25 cellular contexts compared by ENCODE assay signal in the genomic region with DNA sequence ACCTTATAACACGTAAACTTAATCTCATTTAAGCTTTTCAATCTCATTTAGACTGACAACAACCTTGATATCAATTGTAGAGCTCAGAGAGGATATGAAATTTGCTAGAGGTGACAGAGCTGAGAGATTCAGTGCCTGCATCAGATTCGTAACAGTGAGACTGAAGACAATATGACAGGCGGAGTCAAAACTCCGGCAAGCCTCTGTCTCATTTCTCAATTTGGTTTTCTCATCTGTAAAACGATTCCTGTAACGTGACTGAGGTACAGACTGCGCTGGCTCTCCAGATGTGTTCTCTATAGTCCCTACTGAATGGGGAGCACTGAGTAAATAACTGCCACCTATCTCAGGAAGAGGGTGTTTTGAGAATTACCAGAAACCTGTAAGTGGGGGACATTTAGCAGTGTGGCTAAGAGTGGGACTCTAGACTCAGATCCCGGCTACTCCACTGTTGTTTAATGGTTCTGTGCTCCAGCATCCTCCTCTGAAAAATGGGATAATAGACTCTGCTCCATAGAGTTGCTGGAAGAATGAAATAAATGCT. TPM values are rescaled to one million over a fixed set of nuclear protein-coding genes. Genes with fewer than 3 reads are reported as not detected.
DNase-seq lines count a peak whose midpoint lies in the region; ATAC-seq and TF ChIP-seq lines count a peak whose summit lies in the region.
"Had no signal": no experiment of that assay in that cellular context is flagged by ENCODE, and none has a peak within 500 bp of the region (broad histone marks: within the 10 kb centered on the region; RNA-seq: fewer than 3 reads in every experiment).

No MANE protein-coding gene starts in this region.

- DNase-seq in activated CD4-positive, alpha-beta memory T cell treated with anti-CD3 and anti-CD28 coated beads for 36 hours = peak; percentile 39
- DNase-seq in activated CD4-positive, alpha-beta memory T cell treated with anti-CD3 and anti-CD28 coated beads, Interleukin-2, amount 10 ng/mL, durations not matched to agents 7 days and 5 days = no peak
- no peak for DNase-seq in GM23338 (ENCODE audit: low spot score)
- DNase-seq in esophagus muscularis mucosa (ENCODE audit: extremely low spot score) = peak; percentile 45
- DNase-seq in type B pancreatic cell (ENCODE audit: extremely low spot score, unreplicated experiment) = no peak
- DNase-seq in ureter (ENCODE audit: low spot score) = no peak
- DNase-seq in effector CD8-positive, alpha-beta T cell (lab: John Stamatoyannopoulos, UW) = no peak
- DNase-seq: CD4-positive, alpha-beta T cell; DMS153; GDM1; GOT3; KBM-7; MV-4-11; NCI-H1417 treated with DMSO at 0.1 percent for 48 hours; NCI-H187 treated with DMSO at 0.1 percent for 48 hours; NCI-H2227 treated with DMSO at 0.1 percent for 48 hours; NCI-H524; NCI-H82; PC-3; SIG-M5 had no signal

- TF ChIP-seq CTCF in GM23338 (conservative IDR thresholded peaks at IDR 0.05; ENCODE audit: low read depth in 2 of 2) (no peak), esophagus muscularis mucosa (IDR thresholded peaks at IDR 0.05) (no peak), type B pancreatic cell (conservative IDR thresholded peaks at IDR 0.05) (no peak)

- no peaks in the 10 kb centered on the region for H3K79me2 ChIP-seq in GM23338 (replicated peaks; ENCODE audit: insufficient read depth)

- intact Hi-C loops in activated CD4-positive, alpha-beta memory T cell treated with anti-CD3 and anti-CD28 coated beads for 36 hours (cut with micrococcal nuclease) = no loop called here
- intact Hi-C loops in esophagus muscularis mucosa (cut with DNase I) = no loop called here

- peaks cover 78% of the 10 kb centered on the region for H3K27me3 Mint-ChIP-seq in activated CD4-positive, alpha-beta memory T cell treated with anti-CD3 and anti-CD28 coated beads for 36 hours
- peaks cover 80% of the 10 kb centered on the region for H3K27me3 Mint-ChIP-seq in activated CD4-positive, alpha-beta memory T cell treated with anti-CD3 and anti-CD28 coated beads, Interleukin-2, amount 10 ng/mL, durations not matched to agents 7 days and 5 days
- H3K27me3 Mint-ChIP-seq in GM23338 (ENCODE audit: insufficient read depth, low read depth, poor library complexity) (peaks cover 96% of the 10 kb centered on the region), type B pancreatic cell (peaks cover 83% of the 10 kb centered on the region)

- CTCF ChIA-PET in activated CD4-positive, alpha-beta memory T cell treated with anti-CD3 and anti-CD28 coated beads for 36 hours (lab: Charles Lee) = no interaction called here
- CTCF ChIA-PET in activated CD4-positive, alpha-beta memory T cell treated with anti-CD3 and anti-CD28 coated beads, Interleukin-2, amount 10 ng/mL, durations not matched to agents 7 days and 5 days (lab: Charles Lee) = interaction anchor here (0.5 to 3.3 kb wide), 4 partner anchors 13 to 1550 kb away, joined by 3 to 19 read pairs (median 3); a partner anchor contains a TSS

- no peaks in the 10 kb centered on the region for H3K9me3 Mint-ChIP-seq in activated CD4-positive, alpha-beta memory T cell treated with anti-CD3 and anti-CD28 coated beads for 36 hours
- no peaks in the 10 kb centered on the region for H3K9me3 Mint-ChIP-seq in activated CD4-positive, alpha-beta memory T cell treated with anti-CD3 and anti-CD28 coated beads, Interleukin-2, amount 10 ng/mL, durations not matched to agents 7 days and 5 days
- peaks cover 5% of the 10 kb centered on the region for H3K9me3 Mint-ChIP-seq in GM23338
- no peaks in the 10 kb centered on the region for H3K9me3 Mint-ChIP-seq in type B pancreatic cell
- H3K9me3 Mint-ChIP-seq: CD4-positive, alpha-beta T cell had no signal

- H3K4me3 Mint-ChIP-seq in activated CD4-positive, alpha-beta memory T cell treated with anti-CD3 and anti-CD28 coated beads for 36 hours = no peak overlapping the region
- H3K4me3 Mint-ChIP-seq in activated CD4-positive, alpha-beta memory T cell treated with anti-CD3 and anti-CD28 coated beads, Interleukin-2, amount 10 ng/mL, durations not matched to agents 7 days and 5 days = no peak overlapping the region
- H3K4me3 Mint-ChIP-seq in GM23338 (no peak overlapping the region; the same call in 2 of the 3 replicates), type B pancreatic cell (peak overlapping the region; percentile 92)

- peaks cover 30% of the 10 kb centered on the region for H3F3A ChIP-seq in GM23338 (replicated peaks; ENCODE audit: low read depth)

- H3K4me1 ChIP-seq in GM23338 (ENCODE audit: insufficient read depth) (peaks cover 34% of the 10 kb centered on the region), esophagus muscularis mucosa (peaks cover 48 to 64% (median 60%) of the 10 kb centered on the region in 4 donors)

- no peaks in the 10 kb centered on the region for H3K36me3 Mint-ChIP-seq in activated CD4-positive, alpha-beta memory T cell treated with anti-CD3 and anti-CD28 coated beads for 36 hours
- H3K36me3 Mint-ChIP-seq in activated CD4-positive, alpha-beta memory T cell treated with anti-CD3 and anti-CD28 coated beads, Interleukin-2, amount 10 ng/mL, durations not matched to agents 7 days and 5 days (ENCODE audit: low read depth) = no peaks in the 10 kb centered on the region
- H3K36me3 Mint-ChIP-seq in GM23338 (ENCODE audit: low read depth) = peaks cover 3% of the 10 kb centered on the region; the same call in 1 of the 3 replicates
- H3K36me3 Mint-ChIP-seq in type B pancreatic cell = no peaks in the 10 kb centered on the region

- ATAC-seq in GM23338 = no peak
- ATAC-seq: HCT116, HepG2, PC-3 had no signal

- H3K36me3 ChIP-seq in GM23338 (ENCODE audit: insufficient read depth) (no peaks in the 10 kb centered on the region; the same call in 1 of the 2 replicates), esophagus muscularis mucosa (no peaks in the 10 kb centered on the region)

- no peak overlapping the region for H3K27ac ChIP-seq in GM23338 (ENCODE audit: low read depth)
- H3K27ac ChIP-seq in esophagus muscularis mucosa (replicated peaks in 1 of 4) = no peak overlapping the region
- H3K27ac ChIP-seq: RWPE1 had no signal

- H3K4me2 ChIP-seq in GM23338 = no peak overlapping the region

- peaks cover 37% of the 10 kb centered on the region for H3K4me1 Mint-ChIP-seq in activated CD4-positive, alpha-beta memory T cell treated with anti-CD3 and anti-CD28 coated beads for 36 hours (ENCODE audit: low read depth)
- H3K4me1 Mint-ChIP-seq in activated CD4-positive, alpha-beta memory T cell treated with anti-CD3 and anti-CD28 coated beads, Interleukin-2, amount 10 ng/mL, durations not matched to agents 7 days and 5 days = peaks cover 44% of the 10 kb centered on the region
- H3K4me1 Mint-ChIP-seq in GM23338 (peaks cover 27% of the 10 kb centered on the region), type B pancreatic cell (ENCODE audit: unreplicated experiment) (peaks cover 10% of the 10 kb centered on the region)

- H3K9me3 ChIP-seq in esophagus muscularis mucosa = no peaks in the 10 kb centered on the region

- H3K27ac Mint-ChIP-seq in activated CD4-positive, alpha-beta memory T cell treated with anti-CD3 and anti-CD28 coated beads for 36 hours = no peak overlapping the region
- no peak overlapping the region for H3K27ac Mint-ChIP-seq in activated CD4-positive, alpha-beta memory T cell treated with anti-CD3 and anti-CD28 coated beads, Interleukin-2, amount 10 ng/mL, durations not matched to agents 7 days and 5 days
- H3K27ac Mint-ChIP-seq in GM23338 (no peak overlapping the region), type B pancreatic cell (no peak overlapping the region)
- H3K27ac Mint-ChIP-seq: CD4-positive, alpha-beta T cell had no signal

- no peak for TF ChIP-seq EP300 in esophagus muscularis mucosa (IDR thresholded peaks at IDR 0.05)

- H3K27me3 ChIP-seq in GM23338 (ENCODE audit: insufficient read depth) (peaks cover 100% of the 10 kb centered on the region), esophagus muscularis mucosa (peaks cover 31 to 100% (median 79%) of the 10 kb centered on the region in 4 donors)

- TF ChIP-seq POLR2A in esophagus muscularis mucosa (IDR thresholded peaks at IDR 0.05; ENCODE audit: low read depth) = no peak

- H3K4me3 ChIP-seq in GM23338 (no peak overlapping the region), esophagus muscularis mucosa (no peak overlapping the region)

- peaks cover 47% of the 10 kb centered on the region for H4K20me1 ChIP-seq in GM23338 (replicated peaks; ENCODE audit: insufficient read depth)

- H3K9me2 ChIP-seq in GM23338 (ENCODE audit: insufficient read depth) = no peaks in the 10 kb centered on the region

- POLR2A ChIA-PET in activated CD4-positive, alpha-beta memory T cell treated with anti-CD3 and anti-CD28 coated beads for 36 hours (lab: Charles Lee) = interaction anchor here (1.3 kb wide), 1 partner anchor 77 kb away, joined by 5 read pairs; no protein-coding TSS in a partner anchor
- POLR2A ChIA-PET in activated CD4-positive, alpha-beta memory T cell treated with anti-CD3 and anti-CD28 coated beads, Interleukin-2, amount 10 ng/mL, durations not matched to agents 7 days and 5 days (lab: Charles Lee) = interaction anchor here (1.0 kb wide), 1 partner anchor 9 kb away, joined by 5 read pairs; no protein-coding TSS in a partner anchor

- 39% methylated on average over 8 of the region's 8 CpGs for WGBS in esophagus muscularis mucosa

- H2AFZ ChIP-seq in GM23338 = no peak overlapping the region

RNA-seq across cellular contexts. Expression of a gene that starts 3.0 kb away (rescaled TPM):
- not detected for total RNA-seq in activated CD4-positive, alpha-beta memory T cell treated with anti-CD3 and anti-CD28 coated beads for 36 hours
- not detected for total RNA-seq in activated CD4-positive, alpha-beta memory T cell treated with anti-CD3 and anti-CD28 coated beads, Interleukin-2, amount 10 ng/mL, durations not matched to agents 7 days and 5 days
- total RNA-seq in GM23338 (2014; rRNA removed; shearing (Covaris generic)) = 0.12 TPM in 1 of 2 replicates, not detected in the other
- not detected in 2 replicates for polyA plus RNA-seq in GM23338 (2016; fragmentation: Nextera tagmentation; extraction: Ambion mirVana)
- total RNA-seq in esophagus muscularis mucosa = not detected
- total RNA-seq in type B pancreatic cell (ENCODE audit: low replicate concordance) = 0.17 and 0.36 TPM in 2 replicates
- total RNA-seq in ureter = 2.7 TPM
- total RNA-seq: CD4-positive, alpha-beta T cell; HepG2 had no signal
- polyA plus RNA-seq: HepG2 had no signal

RNA-seq across cellular contexts. Expression of a gene that starts 3.2 kb away (rescaled TPM):
- not detected for total RNA-seq in activated CD4-positive, alpha-beta memory T cell treated with anti-CD3 and anti-CD28 coated beads for 36 hours
- under 1 TPM in 1 of 2 experiments, not detected in 1; 0.15 TPM for total RNA-seq in activated CD4-positive, alpha-beta memory T cell treated with anti-CD3 and anti-CD28 coated beads, Interleukin-2, amount 10 ng/mL, durations not matched to agents 7 days and 5 days
- total RNA-seq in GM23338 (2014; rRNA removed; shearing (Covaris generic)) = not detected in 2 replicates
- polyA plus RNA-seq in GM23338 (2016; fragmentation: Nextera tagmentation; extraction: Ambion mirVana) = 0.21 TPM in 1 of 2 replicates, not detected in the other
- under 1 TPM in 1 of 4 donors, not detected in 3; 0.19 TPM for total RNA-seq in esophagus muscularis mucosa
- 1.6 and 2.7 TPM in 2 replicates for total RNA-seq in type B pancreatic cell (ENCODE audit: low replicate concordance)
- 16.5 TPM for total RNA-seq in ureter
- total RNA-seq: CD4-positive, alpha-beta T cell had no signal
- polyA plus RNA-seq: HepG2 had no signal

RNA-seq across cellular contexts. Expression of a gene that starts 57.2 kb away (rescaled TPM):
- total RNA-seq in activated CD4-positive, alpha-beta memory T cell treated with anti-CD3 and anti-CD28 coated beads for 36 hours = not detected
- total RNA-seq in activated CD4-positive, alpha-beta memory T cell treated with anti-CD3 and anti-CD28 coated beads, Interleukin-2, amount 10 ng/mL, durations not matched to agents 7 days and 5 days = under 1 TPM; 0.13 to 0.18 TPM
- not detected in 2 replicates for total RNA-seq in GM23338 (2014; rRNA removed; shearing (Covaris generic))
- polyA plus RNA-seq in GM23338 (2016; fragmentation: Nextera tagmentation; extraction: Ambion mirVana) = not detected in 2 replicates
- not detected for total RNA-seq in esophagus muscularis mucosa
- total RNA-seq in type B pancreatic cell (ENCODE audit: low replicate concordance) = 0.38 and 0.92 TPM in 2 replicates
- total RNA-seq in ureter = not detected
- total RNA-seq: CD4-positive, alpha-beta T cell; Daoy; HepG2; PC-3 had no signal
- polyA plus RNA-seq: BJ, HepG2 had no signal

Comparison
In these comparisons a context has a peak if more than half of its experiments do, and no peak if none do; other contexts are left out.
1. DNase-seq: peak in activated CD4-positive, alpha-beta memory T cell treated with anti-CD3 and anti-CD28 coated beads for 36 hours (single experiment) and esophagus muscularis mucosa (single experiment); none in activated CD4-positive, alpha-beta memory T cell treated with anti-CD3 and anti-CD28 coated beads, Interleukin-2, amount 10 ng/mL, durations not matched to agents 7 days and 5 days (single experiment), GM23338 (single experiment), type B pancreatic cell (single experiment), ureter (single experiment) and effector CD8-positive, alpha-beta T cell (single experiment).